Comparison of ENCODE assay signal across 17 cellular contexts in genomic region chr9:84966876-84967830, GRCh38.
DNase-seq lines count a peak whose midpoint lies in the region; ATAC-seq, FAIRE-seq and TF ChIP-seq lines count a peak whose summit lies in the region.
"Had no signal": no experiment of that assay in that cellular context is flagged by ENCODE, and none has a peak within 500 bp of the region (broad histone marks: within the 10 kb centered on the region; RNA-seq: fewer than 3 reads in every experiment).

No MANE protein-coding gene starts in this region.

- H2AFZ ChIP-seq in HepG2 (ENCODE audit: low read length): no peak overlapping the region

- peak; percentile 4 for DNase-seq in HepG2 (ENCODE audit: low spot score)
- no peak for DNase-seq in right lobe of liver
- peak; percentile 80 for DNase-seq in WTC11 (ENCODE audit: low spot score)
- DNase-seq in iPS-NIHi11 (ENCODE audit: low spot score): peak; percentile 79
- DNase-seq in NCI-H1048 (lab: John Stamatoyannopoulos, UW): no peak
- DNase-seq in GM12891 (ENCODE audit: insufficient read length, low spot score): no peak
- DNase-seq in colonic mucosa: no peak
- DNase-seq: activated CD4-positive, alpha-beta T cell treated with anti-CD3 and anti-CD28 coated beads, Interleukin-2, amount 10 ng/mL, durations not matched to agents 24 days and 14 days; activated effector memory CD4-positive, alpha-beta T cell treated with Interleukin-2 at 50 U/mL for 16 hours; naive thymus-derived CD4-positive, alpha-beta T cell; NCI-H1436 treated with DMSO at 0.1 percent for 48 hours; stimulated activated CD4-positive, alpha-beta T cell treated with anti-CD3 and anti-CD28 coated beads, Interleukin-12 subunit alpha, Interleukin-12 subunit beta, amount 100 ng/mL, for 4 hours; T-helper 1 cell; uterus had no signal

- H3K4me3 Mint-ChIP-seq in WTC11: no peak overlapping the region
- H3K4me3 Mint-ChIP-seq: activated CD4-positive, alpha-beta T cell treated with anti-CD3 and anti-CD28 coated beads, Interleukin-2, amount 10 ng/mL, durations not matched to agents 24 days and 14 days; naive thymus-derived CD4-positive, alpha-beta T cell had no signal

- no peak for TF ChIP-seq RAD21 in HepG2 (CRISPR knock-in tag; IDR thresholded peaks at IDR 0.05)

- H3K4me1 ChIP-seq in HepG2 (ENCODE audit: insufficient read depth, low read length) (no peaks in the 10 kb centered on the region), right lobe of liver (no peaks in the 10 kb centered on the region), colonic mucosa (no peaks in the 10 kb centered on the region)
- H3K4me1 ChIP-seq: uterus had no signal

- H3K36me3 Mint-ChIP-seq in WTC11: no peaks in the 10 kb centered on the region
- H3K36me3 Mint-ChIP-seq: naive thymus-derived CD4-positive, alpha-beta T cell had no signal

- H4K20me1 ChIP-seq in HepG2 (ENCODE audit: insufficient read depth, low read length): no peaks in the 10 kb centered on the region

- POLR2A ChIA-PET in HepG2 (lab: Yijun Ruan, JAX): no interaction called here
- POLR2A ChIA-PET in WTC11 (lab: Charles Lee): interaction anchor here (0.5 kb wide), 1 partner anchor 139 kb away, joined by 5 read pairs; no protein-coding TSS in a partner anchor

- no peak overlapping the region for H3K27ac Mint-ChIP-seq in WTC11
- H3K27ac Mint-ChIP-seq: activated CD4-positive, alpha-beta T cell treated with anti-CD3 and anti-CD28 coated beads, Interleukin-2, amount 10 ng/mL, durations not matched to agents 24 days and 14 days; naive thymus-derived CD4-positive, alpha-beta T cell had no signal

- in situ Hi-C loops in HepG2 (cut with HindIII; ENCODE audit: extremely low pct_ligation_motif_present, low pct_unique_long_range_greater_than_20kb): loop anchor here (25.0 kb wide), 1 partner anchor 580 kb away; no protein-coding TSS in a partner anchor

- FAIRE-seq in HepG2 (lab: Jason Lieb, UNC) (no peak), GM12891 (lab: Jason Lieb, UNC) (no peak)
- FAIRE-seq: bronchial epithelial cell, islet of Langerhans had no signal

- no peaks in the 10 kb centered on the region for H3K9me3 Mint-ChIP-seq in WTC11
- H3K9me3 Mint-ChIP-seq: activated CD4-positive, alpha-beta T cell treated with anti-CD3 and anti-CD28 coated beads, Interleukin-2, amount 10 ng/mL, durations not matched to agents 24 days and 14 days had no signal

- no peak overlapping the region for H3K27ac ChIP-seq in HepG2 (ENCODE audit: extremely low read length, insufficient read depth, low read length)
- H3K27ac ChIP-seq in right lobe of liver: no peak overlapping the region
- H3K27ac ChIP-seq in colonic mucosa: no peak overlapping the region
- H3K27ac ChIP-seq: uterus had no signal

- H3K4me3 ChIP-seq in HepG2 (replicated peaks in 1 of 3; ENCODE audit: insufficient read depth in 1 of 3, low read depth in 2 of 3, low read length in 3 of 3) (no peak overlapping the region), right lobe of liver (no peak overlapping the region), colonic mucosa (no peak overlapping the region)
- H3K4me3 ChIP-seq: uterus had no signal

- TF ChIP-seq EP300 in HepG2 (IDR thresholded peaks at IDR 0.05; ENCODE audit: low read depth in 2 of 2, low read length in 2 of 2) (no peak), HepG2 (CRISPR knock-in tag; IDR thresholded peaks at IDR 0.05; ENCODE audit: borderline replicate concordance) (no peak)

- TF ChIP-seq CTCF in HepG2 (CRISPR knock-in tag; IDR thresholded peaks at IDR 0.05) (peak; percentile 37), right lobe of liver (IDR thresholded peaks at IDR 0.05) (no peak), WTC11 (IDR thresholded peaks at IDR 0.05) (peak; percentile 67), colonic mucosa (IDR thresholded peaks at IDR 0.05) (no peak)

- H3K9me3 ChIP-seq in HepG2 (ENCODE audit: low read length) (no peaks in the 10 kb centered on the region), right lobe of liver (no peaks in the 10 kb centered on the region), colonic mucosa (no peaks in the 10 kb centered on the region)
- H3K9me3 ChIP-seq: uterus had no signal

- TF ChIP-seq POLR2A in HepG2 (IDR thresholded peaks at IDR 0.05; ENCODE audit: insufficient read depth in 1 of 2, low read depth in 2 of 2, low read length in 2 of 2) (no peak), right lobe of liver (IDR thresholded peaks at IDR 0.05) (no peak), GM12891 (IDR thresholded peaks at IDR 0.05; ENCODE audit: low read depth, low read length) (no peak)

- WGBS in HepG2 (ENCODE audit: low lambda C conversion rate): 26% methylated on average over 11 of the region's 15 CpGs
- WGBS in right lobe of liver (ENCODE audit: insufficient coverage, low coverage, low lambda C conversion rate, missing lambda C conversion rate): 58% methylated on average over 14 of the region's 15 CpGs

- ATAC-seq in HepG2 (peak; percentile 82), right lobe of liver (no peak), WTC11 (peak; percentile 100), GM19328 (IDR thresholded peaks at IDR 0.05; ENCODE audit: unreplicated experiment) (no peak)
- ATAC-seq: naive thymus-derived CD4-positive, alpha-beta T cell had no signal

- BruUV-seq in HepG2 (replicated peaks; lab: Mats Ljungman, UMichigan): no TSS peak

- H3K36me3 ChIP-seq in HepG2 (replicated peaks in 1 of 2; ENCODE audit: control insufficient read depth in 1 of 2, insufficient read depth in 2 of 2, low read length in 2 of 2) (no peaks in the 10 kb centered on the region), right lobe of liver (no peaks in the 10 kb centered on the region), colonic mucosa (no peaks in the 10 kb centered on the region)
- H3K36me3 ChIP-seq: uterus had no signal

- CTCF ChIA-PET in HepG2 (lab: Yijun Ruan, JAX; ENCODE audit: low intra/inter-chr PET ratio, low total read pairs): no interaction called here
- CTCF ChIA-PET in WTC11 (lab: Charles Lee): interaction anchor here (0.5 to 2.5 kb wide), 35 partner anchors 9 to 570 kb away, joined by 3 to 24 read pairs (median 4); no protein-coding TSS in a partner anchor

- H3K4me2 ChIP-seq in HepG2 (ENCODE audit: low read depth, low read length): no peak overlapping the region

- H3K27me3 ChIP-seq in HepG2 (ENCODE audit: control insufficient read depth in 1 of 2, insufficient read depth in 2 of 2, low read length in 2 of 2): no peaks in the 10 kb centered on the region
- peaks cover 0 to 4% of the 10 kb centered on the region in 2 donors for H3K27me3 ChIP-seq in right lobe of liver
- H3K27me3 ChIP-seq in colonic mucosa: no peaks in the 10 kb centered on the region
- H3K27me3 ChIP-seq: uterus had no signal

- H3K9ac ChIP-seq in HepG2 (ENCODE audit: insufficient read depth, low read depth, low read length) (no peak overlapping the region), colonic mucosa (ENCODE audit: low read depth in 2 of 2, low read length in 2 of 2) (no peak overlapping the region)

- intact Hi-C loops in HepG2 (cut with micrococcal nuclease; ENCODE audit: unreplicated experiment): no loop called here
- intact Hi-C loops in right lobe of liver (cut with DNase I): no loop called here
- intact Hi-C loops in colonic mucosa (cut with DNase I): no loop called here

- H3K4me1 Mint-ChIP-seq in WTC11: no peaks in the 10 kb centered on the region
- H3K4me1 Mint-ChIP-seq: activated CD4-positive, alpha-beta T cell treated with anti-CD3 and anti-CD28 coated beads, Interleukin-2, amount 10 ng/mL, durations not matched to agents 24 days and 14 days; naive thymus-derived CD4-positive, alpha-beta T cell had no signal

- peaks cover 4% of the 10 kb centered on the region for H3K27me3 Mint-ChIP-seq in WTC11 (ENCODE audit: low read depth)

- H3K79me2 ChIP-seq in HepG2 (ENCODE audit: insufficient read depth, low read length): no peaks in the 10 kb centered on the region

TF ChIP-seq in HepG2, 621 proteins besides CTCF, POLR2A, EP300 and RAD21:
- TF ChIP-seq ZSCAN9 (CRISPR knock-in tag; IDR thresholded peaks at IDR 0.05; ENCODE audit: borderline replicate concordance) (no peak), STAG1 (CRISPR knock-in tag; IDR thresholded peaks at IDR 0.05) (peak; percentile 20; the same call in 1 of the 2 replicates)

TF ChIP-seq in WTC11, 78 proteins besides CTCF, POLR2A, EP300 and RAD21 (continues in another document):
- TF ChIP-seq ZBTB21 (CRISPR knock-in tag; IDR thresholded peaks at IDR 0.05; ENCODE audit: borderline replicate concordance): peak; percentile 41; the same call in 1 of the 2 replicates
- no peak for TF ChIP-seq SP1 (CRISPR knock-in tag; conservative IDR thresholded peaks at IDR 0.05)
- no peak for TF ChIP-seq OVOL2 (CRISPR knock-in tag; IDR thresholded peaks at IDR 0.05; ENCODE audit: borderline replicate concordance)
- no peak for TF ChIP-seq E2F1 (CRISPR knock-in tag; IDR thresholded peaks at IDR 0.05)
- no peak for TF ChIP-seq ZNF121 (CRISPR knock-in tag; IDR thresholded peaks at IDR 0.05)
- no peak for TF ChIP-seq ZNF232 (CRISPR knock-in tag; IDR thresholded peaks at IDR 0.05)

TF ChIP-seq in GM12891, 5 proteins besides CTCF, POLR2A, EP300 and RAD21:
- TF ChIP-seq TAF1 (IDR thresholded peaks at IDR 0.05; ENCODE audit: low read depth, low read length): no peak
- no peak for TF ChIP-seq PAX5 (IDR thresholded peaks at IDR 0.05; ENCODE audit: insufficient read depth, low read length, severe bottlenecking)
- TF ChIP-seq SPI1 (IDR thresholded peaks at IDR 0.05; ENCODE audit: low read depth, low read length): no peak
- no peak for TF ChIP-seq POU2F2 (IDR thresholded peaks at IDR 0.05; ENCODE audit: low read depth, low read length)
- no peak for TF ChIP-seq POLR2AphosphoS5 (IDR thresholded peaks at IDR 0.05; ENCODE audit: low read depth, low read length)

Comparison
In these comparisons a context has a peak if more than half of its experiments do, and no peak if none do; other contexts are left out.
1. ATAC-seq: peak in HepG2 (single experiment) and WTC11 (single experiment); none in right lobe of liver (0 of 4) and GM19328 (single experiment).
2. DNase-seq: peak in HepG2 (single experiment), WTC11 (single experiment) and iPS-NIHi11 (single experiment); none in right lobe of liver (0 of 3), NCI-H1048 (single experiment), GM12891 (single experiment) and colonic mucosa (single experiment).
3. CTCF ChIP-seq: peak in HepG2 (single experiment) and WTC11 (single experiment); none in right lobe of liver (0 of 4) and colonic mucosa (single experiment).
4. Of the 50 proteins assayed by ChIP-seq in both HepG2 and WTC11: peak only in HepG2: none; only in WTC11: ZBTB21; in both: CTCF; in neither: 48.